8 cellular contexts compared by ENCODE assay signal in the genomic region with DNA sequence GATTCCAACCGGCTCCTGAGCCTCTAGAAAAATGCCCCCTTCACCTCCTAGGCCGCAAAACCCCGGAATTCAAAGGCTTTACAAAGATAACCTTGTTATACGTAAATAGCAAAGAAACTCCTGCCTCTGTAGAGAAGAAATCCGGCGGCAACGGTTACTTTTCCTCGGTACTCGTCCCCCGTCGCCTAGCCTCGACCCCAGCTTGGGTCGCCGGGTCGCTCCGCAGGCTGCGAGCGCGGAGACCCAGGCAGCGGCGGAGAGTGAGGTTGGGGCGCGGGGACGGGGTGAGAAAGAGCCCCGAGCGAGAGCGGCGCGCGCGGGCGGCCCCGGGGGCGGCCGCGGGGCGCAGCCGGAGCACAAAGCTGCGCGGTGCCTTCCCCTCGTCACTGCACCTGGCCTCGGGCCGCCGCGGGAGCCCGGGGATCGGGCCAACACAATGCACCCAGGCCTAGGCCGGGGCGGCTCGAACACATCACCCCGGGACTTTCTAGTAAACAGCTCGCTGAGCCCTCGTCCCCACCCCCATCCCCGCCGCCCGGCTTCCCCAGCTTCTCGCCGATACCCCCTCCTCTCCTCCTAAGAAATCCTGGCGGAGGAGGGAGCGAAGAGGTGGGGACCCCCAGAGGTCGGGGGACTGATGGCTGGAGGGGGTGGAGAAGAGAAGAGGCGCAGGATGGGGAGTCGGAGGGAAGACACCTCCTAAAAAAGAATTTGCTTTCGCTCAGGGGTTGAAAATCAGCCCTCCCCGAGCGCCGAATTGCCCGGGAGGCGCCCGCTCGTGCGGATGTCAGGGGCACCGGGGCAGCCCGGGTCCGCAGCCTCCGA. TPM values are rescaled to one million over a fixed set of nuclear protein-coding genes. Genes with fewer than 3 reads are reported as not detected.
DNase-seq lines count a peak whose midpoint lies in the region; ATAC-seq and TF ChIP-seq lines count a peak whose summit lies in the region.

No MANE protein-coding gene starts in this region.

- no peak for ATAC-seq in GM21526 (IDR thresholded peaks at IDR 0.05; ENCODE audit: low FRiP score, unreplicated experiment)

- DNase-seq in NCI-H82 (lab: John Stamatoyannopoulos, UW) (peak; percentile 44), NCI-H82 treated with DMSO at 0.1 percent for 48 hours (lab: John Stamatoyannopoulos, UW; ENCODE audit: unreplicated experiment) (no peak), dorsolateral prefrontal cortex (peak in 7 of 10 donors; percentile 21 to 51 (median 37)), lower leg skin (ENCODE audit: low spot score in 2 of 2) (peak in 1 of 2 donors; percentile 88), suprapubic skin (ENCODE audit: low spot score in 2 of 2) (peak; percentile 62 to 80), NOMO-1 treated with DMSO at 0.1 percent for 48 hours (lab: John Stamatoyannopoulos, UW; ENCODE audit: unreplicated experiment) (no peak)
- no peak for DNase-seq in Jurkat, Clone E6-1 (ENCODE audit: low read depth, low spot score)

- intact Hi-C loops in dorsolateral prefrontal cortex (cut with DNase I): loop anchor here in 1 of 2 donors (10.0 kb wide), 3 partner anchors 100 to 270 kb away; no protein-coding TSS in a partner anchor
- intact Hi-C loops in lower leg skin (cut with DNase I; ENCODE audit: low total_unique reads): no loop called here

- H3K4me1 ChIP-seq in suprapubic skin: peaks cover 32% of the 10 kb centered on the region

- no peak for TF ChIP-seq POLR2A in lower leg skin (IDR thresholded peaks at IDR 0.05)
- TF ChIP-seq POLR2A in suprapubic skin (IDR thresholded peaks at IDR 0.05): no peak

- H3K4me3 ChIP-seq in Jurkat, Clone E6-1 (ENCODE audit: low read length): peak overlapping the region; percentile 72
- H3K4me3 ChIP-seq in dorsolateral prefrontal cortex: peak overlapping the region; percentile 49 to 84 (median 75)
- H3K4me3 ChIP-seq in lower leg skin (ENCODE audit: low read depth, poor library complexity, severe bottlenecking): peak overlapping the region; percentile 54
- peak overlapping the region; percentile 72 for H3K4me3 ChIP-seq in suprapubic skin

- H3K27ac ChIP-seq in dorsolateral prefrontal cortex: peak overlapping the region in 58 of 59 donors; percentile 20 to 95 (median 90)
- peak overlapping the region; percentile 64 for H3K27ac ChIP-seq in suprapubic skin

- no peaks in the 10 kb centered on the region for H3K9me3 ChIP-seq in suprapubic skin

- no peak for TF ChIP-seq EP300 in suprapubic skin (IDR thresholded peaks at IDR 0.05)

- TF ChIP-seq CTCF in dorsolateral prefrontal cortex (IDR thresholded peaks at IDR 0.05 in 54 of 56, conservative IDR thresholded peaks at IDR 0.05 in 2 of 56; ENCODE audit: low read depth in 1 of 56, partially characterized antibody in 56 of 56): no peak
- no peak for TF ChIP-seq CTCF in lower leg skin (IDR thresholded peaks at IDR 0.05)
- no peak for TF ChIP-seq CTCF in suprapubic skin (IDR thresholded peaks at IDR 0.05)

- no peaks in the 10 kb centered on the region for H3K36me3 ChIP-seq in suprapubic skin

- WGBS in lower leg skin, 2 donors: 1% methylated on average over 43 to 44 of the region's 76 CpGs
- WGBS in suprapubic skin: 1% methylated on average over 42 of the region's 76 CpGs

- H3K27me3 ChIP-seq in dorsolateral prefrontal cortex (peaks cover 0 to 20% (median 0%) of the 10 kb centered on the region in 45 donors), suprapubic skin (peaks cover 42% of the 10 kb centered on the region)

RNA-seq across cellular contexts. Expression of a gene that starts 0.9 kb away (rescaled TPM):
- 7.1 TPM for polyA plus RNA-seq in Jurkat, Clone E6-1 (2012; ENCODE audit: insufficient read depth, insufficient read length)
- total RNA-seq in dorsolateral prefrontal cortex (10 to 100 TPM; 12.5 to 52.0 (median 29.4) TPM), lower leg skin (1 to 10 TPM in 3 of 4 donors, under 1 TPM in 1; 0.37 to 1.8 (median 1.3) TPM), suprapubic skin (1 to 10 TPM in 3 of 4 donors, not detected in 1; 1.1 to 2.0 (median 1.9) TPM)

Comparison
In these comparisons a context has a peak if more than half of its experiments do, and no peak if none do; other contexts are left out.
1. DNase-seq: peak in NCI-H82 (single experiment), dorsolateral prefrontal cortex (7 of 10) and suprapubic skin (2 of 2); none in NCI-H82 treated with DMSO at 0.1 percent for 48 hours (single experiment), Jurkat, Clone E6-1 (single experiment) and NOMO-1 treated with DMSO at 0.1 percent for 48 hours (single experiment).
2. RNA of a gene that starts 0.9 kb away (total RNA-seq): 12.5 to 52.0 TPM in dorsolateral prefrontal cortex; 1.1 to 2.0 TPM in suprapubic skin and 0.37 to 1.8 TPM in lower leg skin; every median in the first group is over 4 times any median in the second.
3. Peak in every context shown above with its lines, with median percentiles within 50 percentile points of each other: H3K4me3 ChIP-seq.